9 cellular contexts compared by ENCODE assay signal in the genomic region with DNA sequence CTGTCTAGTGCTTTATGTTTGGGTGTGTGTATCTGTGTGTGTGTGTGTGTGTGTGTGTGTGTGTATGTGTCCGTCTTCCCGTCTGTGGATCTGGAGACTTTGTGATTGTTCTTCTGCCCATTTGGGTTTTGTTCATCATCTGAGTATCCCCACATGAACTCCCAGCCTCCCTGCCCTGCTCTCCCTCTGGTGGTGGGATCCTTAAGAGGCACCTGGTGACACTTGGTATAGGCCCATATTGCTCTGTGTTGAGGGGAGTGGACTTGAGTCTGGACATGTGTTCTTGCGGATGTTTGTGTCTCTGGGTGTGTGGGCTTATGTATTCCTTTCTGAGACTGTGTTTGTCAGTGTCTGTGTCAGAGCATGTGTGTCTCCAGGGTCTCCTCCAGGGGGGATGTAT. TPM values are rescaled to one million over a fixed set of nuclear protein-coding genes. Genes with fewer than 3 reads are reported as not detected.
A peak's percentile ranks its signal among the peaks of the same experiment; 100 is the strongest.
DNase-seq lines count a peak whose midpoint lies in the region; ATAC-seq and TF ChIP-seq lines count a peak whose summit lies in the region.
"Had no signal": no experiment of that assay in that cellular context is flagged by ENCODE, and none has a peak within 500 bp of the region (broad histone marks: within the 10 kb centered on the region; RNA-seq: fewer than 3 reads in every experiment).

No MANE protein-coding gene starts in this region.

- H3K79me2 ChIP-seq in HCT116 (ENCODE audit: insufficient read depth, low read length) = no peaks in the 10 kb centered on the region

- POLR2A ChIA-PET in BJ (lab: Charles Lee) = no interaction called here
- POLR2A ChIA-PET in HCT116 (lab: Charles Lee) = no interaction called here

- intact Hi-C loops in HCT116 (cut with micrococcal nuclease) = loop anchor here (1.0 kb wide), 1 partner anchor 64 kb away; no protein-coding TSS in a partner anchor

- RAD21 ChIA-PET in HCT116 (lab: Charles Lee; ENCODE audit: low non-redundant PET in 1 of 2, low total read pairs in 2 of 2, uncharacterized antibody in 2 of 2, unreplicated experiment in 2 of 2) = no interaction called here

- no peaks in the 10 kb centered on the region for H3K4me1 ChIP-seq in HCT116 (ENCODE audit: control insufficient read depth in 1 of 2, insufficient read depth in 2 of 2, low read length in 2 of 2)
- no peaks in the 10 kb centered on the region for H3K4me1 ChIP-seq in foreskin keratinocyte
- H3K4me1 ChIP-seq in Peyer's patch = no peaks in the 10 kb centered on the region

- no peak overlapping the region for H3K4me3 ChIP-seq in BJ (ENCODE audit: low read depth, low read length)
- H3K4me3 ChIP-seq in HCT116 (replicated peaks in 1 of 2; ENCODE audit: low read depth in 1 of 2, low read length in 2 of 2) = no peak overlapping the region
- no peak overlapping the region for H3K4me3 ChIP-seq in Peyer's patch
- H3K4me3 ChIP-seq: spleen had no signal

- H2AFZ ChIP-seq in HCT116 (ENCODE audit: low read depth, low read length, poor library complexity, severe bottlenecking) = no peak overlapping the region

- no peak overlapping the region for H3K4me2 ChIP-seq in HCT116 (ENCODE audit: low read length)

- no peak for DNase-seq in BJ (ENCODE audit: low read depth)
- no peak for DNase-seq in HCT116 (ENCODE audit: low read depth, low spot score)
- no peak for DNase-seq in foreskin keratinocyte
- DNase-seq in stimulated activated CD8-positive, alpha-beta memory T cell treated with anti-CD3 and anti-CD28 coated beads, Interleukin-4, amount 100 ng/mL, for 48 hours = no peak
- no peak for DNase-seq in Peyer's patch
- no peak for DNase-seq in activated CD4-positive, CD25-positive, alpha-beta regulatory T cell (lab: John Stamatoyannopoulos, UW)
- DNase-seq: spleen had no signal

- peaks cover 48% of the 10 kb centered on the region for H3K36me3 ChIP-seq in BJ (ENCODE audit: control insufficient read depth, insufficient read depth, low read length)
- H3K36me3 ChIP-seq in HCT116 (ENCODE audit: control insufficient read depth in 1 of 2, insufficient read depth in 2 of 2, low read length in 2 of 2) = peaks cover 37 to 41% of the 10 kb centered on the region in 2 experiments
- H3K36me3 ChIP-seq in Peyer's patch = peaks cover 0 to 97% (median 0%) of the 10 kb centered on the region in 3 donors

- TF ChIP-seq POLR2A in HCT116 (IDR thresholded peaks at IDR 0.05; ENCODE audit: borderline replicate concordance, extremely low read depth, insufficient read depth, insufficient read length) = no peak
- TF ChIP-seq POLR2A in Peyer's patch (IDR thresholded peaks at IDR 0.05) = no peak

- no peak overlapping the region for H3K27ac ChIP-seq in HCT116 (ENCODE audit: low read depth, low read length)
- peak overlapping the region; percentile 1; the same call in 1 of the 2 replicates for H3K27ac ChIP-seq in VCaP
- no peak overlapping the region for H3K27ac ChIP-seq in foreskin keratinocyte
- H3K27ac ChIP-seq in Peyer's patch = no peak overlapping the region
- H3K27ac ChIP-seq: spleen had no signal

- H3K9me3 ChIP-seq in HCT116 (ENCODE audit: control insufficient read depth in 1 of 2, insufficient read depth in 1 of 2, low read depth in 1 of 2, low read length in 2 of 2) = no peaks in the 10 kb centered on the region
- no peaks in the 10 kb centered on the region for H3K9me3 ChIP-seq in Peyer's patch
- H3K9me3 ChIP-seq: spleen had no signal

- peak; percentile 47 for TF ChIP-seq RAD21 in HCT116 (IDR thresholded peaks at IDR 0.05; ENCODE audit: low read depth)

- ATAC-seq in HCT116 (peak; percentile 69), foreskin keratinocyte (peak; percentile 43), HG03139 (IDR thresholded peaks at IDR 0.05; ENCODE audit: unreplicated experiment) (no peak)

- no peak overlapping the region for H3K9ac ChIP-seq in HCT116 (ENCODE audit: low read length)

- CTCF ChIA-PET in BJ (lab: Yijun Ruan, JAX) (interaction anchor here (0.9 to 1.6 kb wide), 3 partner anchors 10 to 61 kb away, joined by 3 to 4 read pairs (median 4); no protein-coding TSS in a partner anchor), HCT116 (lab: Charles Lee) (interaction anchor here (1.4 kb wide), 1 partner anchor 133 kb away, joined by 3 read pairs; a partner anchor contains a TSS)

- no peaks in the 10 kb centered on the region for H3K27me3 ChIP-seq in BJ (ENCODE audit: control insufficient read depth, insufficient read depth, low read length)
- H3K27me3 ChIP-seq in HCT116 (ENCODE audit: insufficient read depth, low read length) = no peaks in the 10 kb centered on the region
- H3K27me3 ChIP-seq in foreskin keratinocyte = no peaks in the 10 kb centered on the region
- H3K27me3 ChIP-seq in Peyer's patch = no peaks in the 10 kb centered on the region
- H3K27me3 ChIP-seq: spleen had no signal

- no peaks in the 10 kb centered on the region; the same call in 1 of the 2 replicates for H4K20me1 ChIP-seq in HCT116 (ENCODE audit: insufficient read depth)

- no peaks in the 10 kb centered on the region for H3K9me2 ChIP-seq in HCT116 (ENCODE audit: insufficient read depth)

- TF ChIP-seq CTCF in BJ (IDR thresholded peaks at IDR 0.05; ENCODE audit: insufficient read depth, low read depth, low read length) (peak; percentile 46), HCT116 (IDR thresholded peaks at IDR 0.05 in 2 of 3, conservative IDR thresholded peaks at IDR 0.05 in 1 of 3; ENCODE audit: borderline replicate concordance in 1 of 3, insufficient read depth in 1 of 3, low read depth in 2 of 3, low read length in 2 of 3) (peak; percentile 30 to 54 (median 47); a peak in 5 of 6 replicates), VCaP (conservative IDR thresholded peaks at IDR 0.05) (peak; percentile 81), foreskin keratinocyte (conservative IDR thresholded peaks at IDR 0.05) (peak; percentile 53), Peyer's patch (IDR thresholded peaks at IDR 0.05) (peak in 3 of 6 experiments; percentile 28 to 37 (median 28))

- BruUV-seq in HCT116 (replicated peaks; lab: Mats Ljungman, UMichigan) = no TSS peak

TF ChIP-seq in HCT116, 20 proteins besides CTCF, POLR2A, EP300 and RAD21:
- TF ChIP-seq, protein P1, sequence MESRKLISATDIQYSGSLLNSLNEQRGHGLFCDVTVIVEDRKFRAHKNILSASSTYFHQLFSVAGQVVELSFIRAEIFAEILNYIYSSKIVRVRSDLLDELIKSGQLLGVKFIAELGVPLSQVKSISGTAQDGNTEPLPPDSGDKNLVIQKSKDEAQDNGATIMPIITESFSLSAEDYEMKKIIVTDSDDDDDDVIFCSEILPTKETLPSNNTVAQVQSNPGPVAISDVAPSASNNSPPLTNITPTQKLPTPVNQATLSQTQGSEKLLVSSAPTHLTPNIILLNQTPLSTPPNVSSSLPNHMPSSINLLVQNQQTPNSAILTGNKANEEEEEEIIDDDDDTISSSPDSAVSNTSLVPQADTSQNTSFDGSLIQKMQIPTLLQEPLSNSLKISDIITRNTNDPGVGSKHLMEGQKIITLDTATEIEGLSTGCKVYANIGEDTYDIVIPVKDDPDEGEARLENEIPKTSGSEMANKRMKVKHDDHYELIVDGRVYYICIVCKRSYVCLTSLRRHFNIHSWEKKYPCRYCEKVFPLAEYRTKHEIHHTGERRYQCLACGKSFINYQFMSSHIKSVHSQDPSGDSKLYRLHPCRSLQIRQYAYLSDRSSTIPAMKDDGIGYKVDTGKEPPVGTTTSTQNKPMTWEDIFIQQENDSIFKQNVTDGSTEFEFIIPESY (IDR thresholded peaks at IDR 0.05; ENCODE audit: extremely low read depth, insufficient replicate concordance, low read length) = no peak
- no peak for TF ChIP-seq EZH2 (IDR thresholded peaks at IDR 0.05)

RNA-seq across cellular contexts. Expression of a gene that starts 15.3 kb away (rescaled TPM):
- 1.6 and 2.5 TPM in 2 replicates for polyA plus RNA-seq in BJ (2011; rRNA removed)
- polyA minus RNA-seq in BJ (2011; rRNA and poly(A)+ RNA removed) = 1.9 and 2.1 TPM in 2 replicates
- 10.8 TPM for total RNA-seq in HCT116 (2021; ENCODE audit: unreplicated experiment)
- 13.7 and 14.7 TPM in 2 replicates for polyA plus RNA-seq in HCT116 (2012)
- total RNA-seq in foreskin keratinocyte = 1.5 and 1.8 TPM in 2 replicates
- 1.7 and 1.8 TPM in 2 replicates for polyA plus RNA-seq in foreskin keratinocyte
- under 1 TPM in 2 of 4 donors, not detected in 2; 0.57 to 0.67 TPM for total RNA-seq in Peyer's patch

RNA-seq across cellular contexts. Expression of a gene that starts 37.1 kb away (rescaled TPM):
- polyA plus RNA-seq in BJ (2011; rRNA removed) (10.8 and 16.1 TPM in 2 replicates), foreskin keratinocyte (8.1 and 10.0 TPM in 2 replicates)
- 4.9 and 6.5 TPM in 2 replicates for polyA minus RNA-seq in BJ (2011; rRNA and poly(A)+ RNA removed)
- total RNA-seq in HCT116 (2021; ENCODE audit: unreplicated experiment) (25.3 TPM), foreskin keratinocyte (16.2 and 20.1 TPM in 2 replicates), Peyer's patch (10 to 100 TPM; 46.2 to 80.0 (median 57.1) TPM)
- 11.4 and 13.8 TPM in 2 replicates for polyA plus RNA-seq in HCT116 (2012)
